Comparison of ENCODE assay signal across 2 cellular contexts in the genomic region with DNA sequence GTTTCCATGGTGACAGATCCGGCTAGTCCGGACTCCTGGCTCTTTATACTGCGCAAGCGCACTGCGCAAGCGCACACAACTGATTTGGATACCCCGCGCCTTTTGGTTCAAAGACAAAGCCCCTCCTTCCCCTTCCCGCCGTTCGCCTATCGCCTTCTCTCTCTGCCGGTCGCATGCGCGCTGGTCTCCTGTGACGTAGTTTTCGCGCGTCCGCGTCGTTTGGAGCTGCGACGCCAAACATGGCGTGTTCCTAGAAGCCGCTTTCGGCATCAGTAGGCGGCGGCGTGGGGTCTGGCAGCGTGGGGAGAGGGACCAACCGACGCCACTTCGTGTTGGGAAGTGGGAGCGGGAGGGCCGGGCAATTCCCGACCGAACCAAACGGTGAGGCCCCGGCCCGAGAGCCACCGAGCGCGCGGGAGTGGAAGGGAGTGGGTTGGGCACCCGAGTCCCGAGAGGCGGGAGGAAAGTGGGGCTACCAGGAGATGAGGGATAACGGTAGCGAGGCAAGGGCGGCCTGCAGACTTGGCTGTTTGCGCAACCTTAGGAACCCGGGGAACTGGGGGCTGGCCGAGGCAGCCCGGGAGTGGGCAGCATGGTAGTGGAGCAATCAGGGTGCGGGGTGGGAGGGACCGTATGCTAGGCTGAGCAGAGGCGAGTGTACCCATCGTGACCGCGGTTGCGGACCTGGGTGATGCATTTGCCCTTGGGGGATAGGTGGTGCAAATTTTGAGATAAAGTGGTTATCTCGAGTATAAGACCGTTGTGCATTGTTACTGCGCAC.
A peak's percentile ranks its signal among the peaks of the same experiment; 100 is the strongest.
TF ChIP-seq lines count a peak whose summit lies in the region.

Gene IPO11, plus strand, starts transcription at position 215 of the 781 bp plus-strand sequence. CDS start 24,517 bp downstream, outside the sequence.

TF ChIP-seq in IMR-90, 13 proteins besides CTCF, POLR2A, EP300 and RAD21:
- TF ChIP-seq RFX5 (IDR thresholded peaks at IDR 0.05; ENCODE audit: low read depth, low read length) (no peak), FOS (IDR thresholded peaks at IDR 0.05; ENCODE audit: low read depth, low read length) (no peak), MAFK (IDR thresholded peaks at IDR 0.05; ENCODE audit: low read depth, low read length) (no peak), MAZ (IDR thresholded peaks at IDR 0.05; ENCODE audit: borderline replicate concordance, low read depth, low read length) (peak; percentile 14; the same call in 1 of the 2 replicates), NFE2L2 (IDR thresholded peaks at IDR 0.05; ENCODE audit: low read depth, low read length) (no peak), CEBPB (IDR thresholded peaks at IDR 0.05; ENCODE audit: low read depth, low read length) (peak; percentile 60; the same call in 1 of the 2 replicates), CHD1 (IDR thresholded peaks at IDR 0.05; ENCODE audit: low read depth, low read length) (no peak), BHLHE40 (IDR thresholded peaks at IDR 0.05; ENCODE audit: low read depth, low read length) (no peak), RCOR1 (IDR thresholded peaks at IDR 0.05; ENCODE audit: insufficient replicate concordance, low read length) (no peak), MXI1 (IDR thresholded peaks at IDR 0.05; ENCODE audit: borderline replicate concordance, low read depth, low read length) (peak; percentile 99), SMC3 (IDR thresholded peaks at IDR 0.05; ENCODE audit: low read depth, low read length) (no peak)
- TF ChIP-seq, protein P1, sequence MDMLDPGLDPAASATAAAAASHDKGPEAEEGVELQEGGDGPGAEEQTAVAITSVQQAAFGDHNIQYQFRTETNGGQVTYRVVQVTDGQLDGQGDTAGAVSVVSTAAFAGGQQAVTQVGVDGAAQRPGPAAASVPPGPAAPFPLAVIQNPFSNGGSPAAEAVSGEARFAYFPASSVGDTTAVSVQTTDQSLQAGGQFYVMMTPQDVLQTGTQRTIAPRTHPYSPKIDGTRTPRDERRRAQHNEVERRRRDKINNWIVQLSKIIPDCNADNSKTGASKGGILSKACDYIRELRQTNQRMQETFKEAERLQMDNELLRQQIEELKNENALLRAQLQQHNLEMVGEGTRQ (IDR thresholded peaks at IDR 0.05; ENCODE audit: low read depth, low read length), result peak; percentile 46
- TF ChIP-seq, protein P2, sequence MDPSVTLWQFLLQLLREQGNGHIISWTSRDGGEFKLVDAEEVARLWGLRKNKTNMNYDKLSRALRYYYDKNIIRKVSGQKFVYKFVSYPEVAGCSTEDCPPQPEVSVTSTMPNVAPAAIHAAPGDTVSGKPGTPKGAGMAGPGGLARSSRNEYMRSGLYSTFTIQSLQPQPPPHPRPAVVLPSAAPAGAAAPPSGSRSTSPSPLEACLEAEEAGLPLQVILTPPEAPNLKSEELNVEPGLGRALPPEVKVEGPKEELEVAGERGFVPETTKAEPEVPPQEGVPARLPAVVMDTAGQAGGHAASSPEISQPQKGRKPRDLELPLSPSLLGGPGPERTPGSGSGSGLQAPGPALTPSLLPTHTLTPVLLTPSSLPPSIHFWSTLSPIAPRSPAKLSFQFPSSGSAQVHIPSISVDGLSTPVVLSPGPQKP (IDR thresholded peaks at IDR 0.05; ENCODE audit: borderline replicate concordance, low read depth, low read length), result no peak

TF ChIP-seq in endothelial cell of umbilical vein, 7 proteins besides CTCF, POLR2A, EP300 and RAD21:
- TF ChIP-seq JUN (IDR thresholded peaks at IDR 0.05; ENCODE audit: borderline replicate concordance, insufficient read depth, insufficient read length, low read depth) (no peak), GATA2 (IDR thresholded peaks at IDR 0.05; ENCODE audit: insufficient read depth, insufficient read length, low read depth, low read length) (no peak), POLR2AphosphoS5 (IDR thresholded peaks at IDR 0.05; ENCODE audit: insufficient read depth, low read depth, low read length) (peak; percentile 74), EZH2 (IDR thresholded peaks at IDR 0.05; ENCODE audit: borderline replicate concordance, low read depth, low read length, severe bottlenecking) (no peak), MYC (IDR thresholded peaks at IDR 0.05; ENCODE audit: low read depth, low read length) (no peak), FOS (IDR thresholded peaks at IDR 0.05; ENCODE audit: borderline replicate concordance, insufficient read depth, low read length) (no peak)
- TF ChIP-seq, protein P3, sequence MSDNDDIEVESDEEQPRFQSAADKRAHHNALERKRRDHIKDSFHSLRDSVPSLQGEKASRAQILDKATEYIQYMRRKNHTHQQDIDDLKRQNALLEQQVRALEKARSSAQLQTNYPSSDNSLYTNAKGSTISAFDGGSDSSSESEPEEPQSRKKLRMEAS (IDR thresholded peaks at IDR 0.05; ENCODE audit: insufficient read depth, insufficient read length), result peak; percentile 34
